ENCODE assay signal across 8 cellular contexts in the genomic region with DNA sequence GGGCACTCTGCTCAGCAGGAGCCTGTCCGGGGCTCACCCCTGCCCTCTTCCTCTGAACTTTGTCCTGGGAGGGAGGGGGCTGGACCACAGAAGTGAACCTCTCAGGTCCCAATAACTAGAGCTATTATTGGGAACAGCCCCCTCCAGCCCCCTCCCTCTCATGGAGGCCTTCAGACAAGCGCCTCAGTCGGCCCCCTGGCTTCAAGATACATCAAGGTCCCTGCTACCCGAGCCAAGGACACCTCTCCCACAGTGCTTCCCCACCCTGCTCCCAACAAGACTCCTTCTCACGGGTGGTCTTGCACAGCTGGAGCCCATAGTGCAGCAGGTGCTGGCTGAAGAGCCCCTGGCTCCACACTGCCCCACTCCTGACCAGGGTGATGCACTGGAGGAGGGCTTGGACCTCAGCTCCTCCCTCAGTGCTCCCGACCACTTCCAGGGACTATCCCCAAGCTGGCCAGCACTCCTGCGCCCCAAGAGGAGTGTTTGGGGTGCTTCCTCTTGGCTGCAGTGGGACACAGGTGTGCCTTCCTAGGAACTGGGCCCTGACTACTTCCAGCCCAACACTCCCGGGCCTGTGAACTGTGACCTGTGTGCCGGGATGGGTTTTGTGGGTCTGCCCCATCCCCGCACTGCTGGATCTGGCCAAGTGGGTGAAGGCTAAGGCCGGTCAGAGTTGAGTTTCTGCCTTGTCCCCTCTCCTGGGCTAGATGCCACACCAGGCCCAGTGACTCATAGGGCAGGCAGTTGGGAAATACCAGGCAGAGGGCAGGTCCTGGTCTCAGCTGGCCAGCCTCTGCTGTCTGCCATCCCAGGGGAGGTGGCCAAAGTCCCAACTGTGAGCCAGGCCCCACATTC. TPM values are rescaled to one million over a fixed set of nuclear protein-coding genes. Genes with fewer than 3 reads are reported as not detected.
DNase-seq lines count a peak whose midpoint lies in the region; ATAC-seq and TF ChIP-seq lines count a peak whose summit lies in the region.

No MANE protein-coding gene starts in this region.

- H3K27me3 Mint-ChIP-seq in nephron progenitor cell (ENCODE audit: low read depth, poor library complexity): peaks cover 14% of the 10 kb centered on the region

- H3K4me3 ChIP-seq in GM08714 (ENCODE audit: low read length) (peak overlapping the region; percentile 91; the same call in 1 of the 2 replicates), SJCRH30 (peak overlapping the region; percentile 89)

- peaks cover 22% of the 10 kb centered on the region for H3K4me1 ChIP-seq in SJCRH30

- ATAC-seq in esophagus mucosa (peak; percentile 27), GM18519 (IDR thresholded peaks at IDR 0.05; ENCODE audit: low FRiP score, unreplicated experiment) (no peak), GM18498 (IDR thresholded peaks at IDR 0.05; ENCODE audit: unreplicated experiment) (no peak)

- H3K36me3 ChIP-seq in SJCRH30: no peaks in the 10 kb centered on the region; the same call in 1 of the 2 replicates

- no peaks in the 10 kb centered on the region for H3K9me3 ChIP-seq in SJCRH30 (replicated peaks)

- peaks cover 14% of the 10 kb centered on the region for H3K36me3 Mint-ChIP-seq in nephron progenitor cell (ENCODE audit: low read depth)

- no peaks in the 10 kb centered on the region for H3K9me3 Mint-ChIP-seq in nephron progenitor cell

- DNase-seq in SJCRH30 (no peak), nephron progenitor cell (no peak), NCI-H1436 (lab: John Stamatoyannopoulos, UW) (no peak), cortex of kidney (lab: John Stamatoyannopoulos, UW) (no peak)

- H3K27ac Mint-ChIP-seq in nephron progenitor cell: no peak overlapping the region

- no peak for TF ChIP-seq CTCF in nephron progenitor cell (IDR thresholded peaks at IDR 0.05)

- peak overlapping the region; percentile 41 for H3K27ac ChIP-seq in SJCRH30

- peak overlapping the region; percentile 84 for H3K4me3 Mint-ChIP-seq in nephron progenitor cell

- no peaks in the 10 kb centered on the region for H3K27me3 ChIP-seq in SJCRH30

- peaks cover 9% of the 10 kb centered on the region for H3K4me1 Mint-ChIP-seq in nephron progenitor cell

RNA-seq across cellular contexts. Expression of gene PNPLA2, which starts 2.2 kb away (rescaled TPM):
- total RNA-seq in SJCRH30 (2014; rRNA removed; shearing (Covaris generic)): 16.5 and 19.6 TPM in 2 replicates
- 24.5 TPM for total RNA-seq in esophagus mucosa

RNA-seq across cellular contexts. Expression of gene CRACR2B, which starts 6.8 kb away (rescaled TPM):
- 1.6 and 1.9 TPM in 2 replicates for total RNA-seq in SJCRH30 (2014; rRNA removed; shearing (Covaris generic))
- total RNA-seq in esophagus mucosa: 3.3 TPM

RNA-seq across cellular contexts. Expression of gene RPLP2, which starts 11.1 kb away (rescaled TPM):
- 1,150 and 1,247 TPM in 2 replicates for total RNA-seq in SJCRH30 (2014; rRNA removed; shearing (Covaris generic))
- 2,043 TPM for total RNA-seq in esophagus mucosa

RNA-seq across cellular contexts. Expression of gene CD151, which starts 11.9 kb away (rescaled TPM):
- total RNA-seq in SJCRH30 (2014; rRNA removed; shearing (Covaris generic)): 122 and 133 TPM in 2 replicates
- total RNA-seq in esophagus mucosa: 109 TPM

RNA-seq across cellular contexts. Expression of gene PIDD1, which starts 15.9 kb away (rescaled TPM):
- 18.3 and 21.2 TPM in 2 replicates for total RNA-seq in SJCRH30 (2014; rRNA removed; shearing (Covaris generic))
- 7.6 TPM for total RNA-seq in esophagus mucosa
